Comparison of ENCODE assay signal across 16 cellular contexts in the genomic region with DNA sequence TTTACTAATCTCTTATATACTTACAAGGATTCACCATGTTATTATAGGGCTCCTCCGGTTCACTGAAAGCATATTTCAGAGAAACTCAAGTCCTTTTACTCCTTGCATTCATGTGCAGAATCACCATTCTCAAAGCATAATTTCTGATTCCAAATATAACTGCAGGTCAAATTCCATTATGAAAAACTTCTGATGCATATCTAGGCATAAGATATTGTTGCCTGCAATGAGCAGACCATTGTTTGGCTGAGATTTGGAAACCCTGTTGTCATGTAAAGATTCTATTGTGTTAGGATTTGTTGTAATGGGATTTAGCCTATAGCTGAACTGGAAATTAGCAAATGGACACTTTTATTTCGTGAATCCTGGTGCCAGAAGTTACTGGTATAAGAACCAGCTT.
"Had no signal": no experiment of that assay in that cellular context is flagged by ENCODE, and none has a peak within 500 bp of the region (broad histone marks: within the 10 kb centered on the region; RNA-seq: fewer than 3 reads in every experiment).

No MANE protein-coding gene starts in this region.

- H3K4me1 ChIP-seq: colonic mucosa, right atrium auricular region, uterus had no signal

- H3K27ac ChIP-seq: colonic mucosa, heart right ventricle, left lung, lower lobe of right lung, right atrium auricular region, upper lobe of left lung had no signal

- ATAC-seq: heart right ventricle, left lung, lower lobe of right lung, natural killer cell had no signal

- H3K27me3 ChIP-seq: colonic mucosa, heart right ventricle, left lung, right atrium auricular region, stomach, upper lobe of left lung, uterus had no signal

- H3K36me3 ChIP-seq: colonic mucosa, heart right ventricle, left lung, lower lobe of right lung, right atrium auricular region, stomach, upper lobe of left lung, uterus had no signal

- H3K9me3 ChIP-seq: colonic mucosa, lower lobe of right lung, uterus had no signal

- H3K4me3 ChIP-seq: colonic mucosa, heart right ventricle, left lung, lower lobe of right lung, right atrium auricular region, stomach, upper lobe of left lung, uterus had no signal

- DNase-seq: colonic mucosa; dermis blood vessel endothelial cell; heart right ventricle; hypothalamus; islet precursor cell; left lung; lower lobe of right lung; natural killer cell; posterior cingulate gyrus; small intestine; stimulated activated CD4-positive, alpha-beta T cell treated with anti-CD3 and anti-CD28 coated beads, Interleukin-12 subunit alpha, Interleukin-12 subunit beta, amount 100 ng/mL, for 4 hours; stimulated activated naive CD4-positive, alpha-beta T cell; stomach; upper lobe of left lung; uterus had no signal
